In the genomic region with DNA sequence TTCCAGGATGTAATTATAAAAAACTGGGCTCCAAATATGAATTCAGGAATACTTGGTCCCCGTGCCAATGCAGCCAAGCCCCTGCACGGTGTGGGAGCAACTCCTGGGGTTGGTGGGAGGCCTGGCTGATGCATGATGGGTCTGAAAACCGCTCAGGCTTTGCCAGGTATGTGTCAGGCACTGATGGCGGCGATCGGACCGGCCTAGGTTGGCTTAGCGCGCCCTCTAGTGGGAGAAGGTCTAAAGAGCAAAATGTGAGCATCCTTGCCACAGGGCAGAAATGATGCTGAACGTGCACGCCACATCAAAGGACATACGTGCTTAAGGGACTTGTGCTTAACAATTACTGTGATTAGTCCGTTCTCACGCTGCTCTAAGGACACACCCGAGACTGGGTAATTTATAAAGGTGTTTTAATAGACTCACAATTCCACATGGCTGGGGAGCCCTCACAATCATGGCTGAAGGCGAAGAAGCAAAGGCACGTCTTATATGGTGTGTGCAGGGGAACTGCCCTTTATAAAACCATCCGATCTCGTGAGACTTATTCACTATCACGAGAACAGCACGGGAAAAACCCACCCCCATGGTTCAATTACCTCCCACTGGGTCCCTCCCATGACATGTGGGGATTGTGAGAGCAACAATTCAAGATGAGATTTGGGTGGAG, we compare ENCODE assay signal across 8 cellular contexts.
A peak's percentile ranks its signal among the peaks of the same experiment; 100 is the strongest.
DNase-seq lines count a peak whose midpoint lies in the region; ATAC-seq, FAIRE-seq and TF ChIP-seq lines count a peak whose summit lies in the region.
"Not testable (repeated sequence)": the region's sequence is repeated elsewhere in the genome, so short reads cannot be mapped to it uniquely, and the experiment has no call there.

No MANE protein-coding gene starts in this region.

- not testable (repeated sequence) for H4K20me1 ChIP-seq in SK-N-SH (ENCODE audit: insufficient read depth); GM12878 (ENCODE audit: control insufficient read depth, insufficient read depth)

- not testable (repeated sequence) for DNase-seq in A549 (ENCODE audit: low read depth in 1 of 2, low spot score in 1 of 2); SK-N-SH; GM12878 (ENCODE audit: low read depth, low spot score); heart left ventricle
- DNase-seq in activated CD8-positive, alpha-beta memory T cell treated with anti-CD3 and anti-CD28 coated beads, Interleukin-2, amount 10 ng/mL, durations not matched to agents 7 days and 5 days, result peak; percentile 75
- DNase-seq in stimulated activated CD8-positive, alpha-beta memory T cell treated with anti-CD3 and anti-CD28 coated beads, Interleukin-15, amount 100 ng/mL, for 48 hours (ENCODE audit: low read depth in 2 of 2), result peak; percentile 24 to 56

- TF ChIP-seq RAD21 in A549 (conservative IDR thresholded peaks at IDR 0.05 in 1 of 2, IDR thresholded peaks at IDR 0.05 in 1 of 2), result peak in 1 of 2 experiments; percentile 58
- peak; percentile 46 for TF ChIP-seq RAD21 in SK-N-SH (IDR thresholded peaks at IDR 0.05; ENCODE audit: low read length)
- not testable (repeated sequence) for TF ChIP-seq RAD21 in GM12878 (IDR thresholded peaks at IDR 0.05; ENCODE audit: insufficient read depth, low read depth, low read length)

- not testable (repeated sequence) for H3K9me2 ChIP-seq in SK-N-SH

- not testable (repeated sequence) for H3K27me3 ChIP-seq in SK-N-SH (ENCODE audit: insufficient read depth); GM12878 (replicated peaks in 1 of 2; ENCODE audit: control insufficient read depth in 2 of 2, insufficient read depth in 2 of 2, low read length in 1 of 2); heart left ventricle; parathyroid adenoma (ENCODE audit: control insufficient read depth, insufficient read depth, low read length)

- H3K4me1 Mint-ChIP-seq in activated CD8-positive, alpha-beta memory T cell treated with anti-CD3 and anti-CD28 coated beads, Interleukin-2, amount 10 ng/mL, durations not matched to agents 7 days and 5 days, result not testable (repeated sequence)

- H3K36me3 Mint-ChIP-seq in activated CD8-positive, alpha-beta memory T cell treated with anti-CD3 and anti-CD28 coated beads, Interleukin-2, amount 10 ng/mL, durations not matched to agents 7 days and 5 days, result not testable (repeated sequence)

- RAD21 ChIA-PET in GM12878 (lab: Charles Lee; ENCODE audit: unreplicated experiment), result not testable (repeated sequence)

- BruUV-seq in GM12878 (replicated peaks; lab: Mats Ljungman, UMichigan), result not testable (repeated sequence)

- in situ Hi-C loops in GM12878 (cut with MboI), result loop anchor here (25.0 kb wide), 1 partner anchor 406 kb away; no protein-coding TSS in a partner anchor

- not testable (repeated sequence) for H3K4me1 ChIP-seq in A549; SK-N-SH (ENCODE audit: control insufficient read depth in 1 of 2, insufficient read depth in 2 of 2, low read depth in 1 of 2, low read length in 1 of 2); GM12878 (ENCODE audit: control insufficient read depth, insufficient read depth, low read length); heart left ventricle; parathyroid adenoma

- not testable (repeated sequence) for FAIRE-seq in A549 (lab: Jason Lieb, UNC)
- peak; percentile 99 for FAIRE-seq in GM12878 (lab: Jason Lieb, UNC)

- H3K36me3 ChIP-seq in SK-N-SH (replicated peaks in 1 of 2; ENCODE audit: control insufficient read depth in 1 of 2, insufficient read depth in 2 of 2, low read length in 1 of 2); GM12878 (ENCODE audit: control insufficient read depth in 2 of 2, insufficient read depth in 2 of 2, low read length in 1 of 2); heart left ventricle; parathyroid adenoma (ENCODE audit: control insufficient read depth, insufficient read depth, low read length): not testable (repeated sequence)

- H3K27ac ChIP-seq in A549; SK-N-SH (ENCODE audit: low read depth in 2 of 2, low read length in 1 of 2); GM12878 (ENCODE audit: control insufficient read depth, insufficient read depth); heart left ventricle; parathyroid adenoma: not testable (repeated sequence)

- POLR2A ChIA-PET in A549 (lab: Yijun Ruan, JAX); SK-N-SH (lab: Yijun Ruan, JAX); GM12878 (lab: Charles Lee): not testable (repeated sequence)

- intact Hi-C loops in GM12878 (cut with micrococcal nuclease; ENCODE audit: unreplicated experiment); heart left ventricle (cut with DNase I): not testable (repeated sequence)

- not testable (repeated sequence) for H3F3A ChIP-seq in SK-N-SH (replicated peaks; ENCODE audit: insufficient read depth)

- WGBS in A549 (ENCODE audit: missing lambda C conversion rate), result 14% methylated on average over 11 of the region's 21 CpGs
- WGBS in SK-N-SH (ENCODE audit: low lambda C conversion rate), result 0% methylated on average over 3 of the region's 21 CpGs
- WGBS in GM12878 (ENCODE audit: insufficient coverage, insufficient replicate concordance, low lambda C conversion rate, missing lambda C conversion rate), result 14% methylated on average over 7 of the region's 21 CpGs
- WGBS in heart left ventricle, 4 donors, result 14 to 17% methylated on average over 9 of the region's 21 CpGs; no CpG with 5 or more reads in 2 of the 4 donors

- not testable (repeated sequence) for H3K4me2 ChIP-seq in A549; SK-N-SH; GM12878 (ENCODE audit: control insufficient read depth, insufficient read depth); parathyroid adenoma (ENCODE audit: low read length)

- not testable (repeated sequence) for TF ChIP-seq POLR2A in A549 (IDR thresholded peaks at IDR 0.05; ENCODE audit: low read length); GM12878 (IDR thresholded peaks at IDR 0.05; ENCODE audit: low read depth, low read length); heart left ventricle (IDR thresholded peaks at IDR 0.05)

- not testable (repeated sequence) for H3K4me3 Mint-ChIP-seq in activated CD8-positive, alpha-beta memory T cell treated with anti-CD3 and anti-CD28 coated beads, Interleukin-2, amount 10 ng/mL, durations not matched to agents 7 days and 5 days

- not testable (repeated sequence) for H3K27ac Mint-ChIP-seq in activated CD8-positive, alpha-beta memory T cell treated with anti-CD3 and anti-CD28 coated beads, Interleukin-2, amount 10 ng/mL, durations not matched to agents 7 days and 5 days

- TF ChIP-seq CTCF in A549 (IDR thresholded peaks at IDR 0.05), result peak; percentile 41
- TF ChIP-seq CTCF in SK-N-SH (IDR thresholded peaks at IDR 0.05), result peak; percentile 47
- not testable (repeated sequence) for TF ChIP-seq CTCF in GM12878 (IDR thresholded peaks at IDR 0.05 in 2 of 3, conservative IDR thresholded peaks at IDR 0.05 in 1 of 3; ENCODE audit: control insufficient read depth in 2 of 3, extremely low read depth in 1 of 3, insufficient read depth in 1 of 3, low read depth in 3 of 3, low read length in 3 of 3)
- peak in 9 of 12 donors; percentile 25 to 54 (median 47) for TF ChIP-seq CTCF in heart left ventricle (IDR thresholded peaks at IDR 0.05)
- peak; percentile 34 for TF ChIP-seq CTCF in parathyroid adenoma (IDR thresholded peaks at IDR 0.05)

- not testable (repeated sequence) for H3K9me3 ChIP-seq in A549; SK-N-SH; GM12878 (replicated peaks; ENCODE audit: control insufficient read depth, insufficient read depth, low read length); heart left ventricle; parathyroid adenoma (ENCODE audit: control insufficient read depth, low read length)

- not testable (repeated sequence) for H3K4me3 ChIP-seq in A549; SK-N-SH (ENCODE audit: low read depth in 2 of 2, low read length in 1 of 2); GM12878; heart left ventricle; parathyroid adenoma (ENCODE audit: low read depth, low read length)

- not testable (repeated sequence) for H3K79me2 ChIP-seq in SK-N-SH (ENCODE audit: insufficient read depth); GM12878 (ENCODE audit: control insufficient read depth, insufficient read depth, low read length); parathyroid adenoma

- H3K9ac ChIP-seq in SK-N-SH; GM12878 (ENCODE audit: control insufficient read depth, insufficient read depth, low read length); parathyroid adenoma: not testable (repeated sequence)

- SMC1A ChIA-PET in GM12878 (lab: Charles Lee; ENCODE audit: uncharacterized antibody, unreplicated experiment), result not testable (repeated sequence)

- peak; percentile 79 to 90 for ATAC-seq in A549
- ATAC-seq in GM19372 (IDR thresholded peaks at IDR 0.05; ENCODE audit: low read depth, unreplicated experiment), result peak; percentile 70
- ATAC-seq in activated CD8-positive, alpha-beta memory T cell treated with anti-CD3 and anti-CD28 coated beads, Interleukin-2, amount 10 ng/mL, durations not matched to agents 7 days and 5 days, result peak; percentile 93
- ATAC-seq in GM12878, result peak; percentile 90
- peak in 3 of 4 donors; percentile 52 to 85 (median 66) for ATAC-seq in heart left ventricle

- CTCF ChIA-PET in A549 (lab: Yijun Ruan, JAX); SK-N-SH (lab: Yijun Ruan, JAX); activated CD8-positive, alpha-beta memory T cell treated with anti-CD3 and anti-CD28 coated beads, Interleukin-2, amount 10 ng/mL, durations not matched to agents 7 days and 5 days (lab: Charles Lee); GM12878 (lab: Yijun Ruan, JAX): not testable (repeated sequence)

- H2AFZ ChIP-seq in SK-N-SH (ENCODE audit: low read depth); GM12878 (ENCODE audit: control insufficient read depth, low read depth, low read length); parathyroid adenoma: not testable (repeated sequence)

- H3K27me3 Mint-ChIP-seq in activated CD8-positive, alpha-beta memory T cell treated with anti-CD3 and anti-CD28 coated beads, Interleukin-2, amount 10 ng/mL, durations not matched to agents 7 days and 5 days, result peaks cover 18% of the 10 kb centered on the region

- not testable (repeated sequence) for TF ChIP-seq EP300 in A549 (IDR thresholded peaks at IDR 0.05); SK-N-SH (IDR thresholded peaks at IDR 0.05; ENCODE audit: borderline replicate concordance in 1 of 2, low read depth in 1 of 2, low read length in 1 of 2); GM12878 (IDR thresholded peaks at IDR 0.05; ENCODE audit: borderline replicate concordance in 1 of 2, control insufficient read depth in 1 of 2, low read depth in 2 of 2, low read length in 2 of 2)

- not testable (repeated sequence) for H3K9me3 Mint-ChIP-seq in activated CD8-positive, alpha-beta memory T cell treated with anti-CD3 and anti-CD28 coated beads, Interleukin-2, amount 10 ng/mL, durations not matched to agents 7 days and 5 days (ENCODE audit: low read depth)
